In genomic region chr21:29448766-29449165, GRCh38 we compare ENCODE assay signal across 18 cellular contexts.
DNase-seq lines count a peak whose midpoint lies in the region; ATAC-seq and TF ChIP-seq lines count a peak whose summit lies in the region.
"Had no signal": no experiment of that assay in that cellular context is flagged by ENCODE, and none has a peak within 500 bp of the region (broad histone marks: within the 10 kb centered on the region; RNA-seq: fewer than 3 reads in every experiment).

No MANE protein-coding gene starts in this region.

- H3K4me3 Mint-ChIP-seq in activated CD4-positive, alpha-beta T cell treated with anti-CD3 and anti-CD28 coated beads, Interleukin-2, amount 10 ng/mL, durations not matched to agents 24 days and 14 days, result no peak overlapping the region
- no peak overlapping the region for H3K4me3 Mint-ChIP-seq in CD4-positive, alpha-beta T cell
- H3K4me3 Mint-ChIP-seq in T-helper 17 cell, result peak overlapping the region; percentile 21
- no peak overlapping the region for H3K4me3 Mint-ChIP-seq in activated naive CD8-positive, alpha-beta T cell treated with anti-CD3 and anti-CD28 coated beads for 36 hours

- CTCF ChIA-PET in CD4-positive, alpha-beta T cell (lab: Charles Lee), result no interaction called here

- POLR2A ChIA-PET in CD4-positive, alpha-beta T cell (lab: Charles Lee), result interaction anchor here (0.6 to 3.2 kb wide), 26 partner anchors 8 to 1734 kb away, joined by 3 to 41 read pairs (median 6); partner anchors contain the start of genes BACH1, CCT8, LTN1 and RWDD2B

- no peaks in the 10 kb centered on the region for H3K27me3 Mint-ChIP-seq in activated CD4-positive, alpha-beta T cell treated with anti-CD3 and anti-CD28 coated beads, Interleukin-2, amount 10 ng/mL, durations not matched to agents 24 days and 14 days
- H3K27me3 Mint-ChIP-seq in CD4-positive, alpha-beta T cell, result no peaks in the 10 kb centered on the region
- H3K27me3 Mint-ChIP-seq in T-helper 17 cell, result no peaks in the 10 kb centered on the region
- H3K27me3 Mint-ChIP-seq in activated naive CD8-positive, alpha-beta T cell treated with anti-CD3 and anti-CD28 coated beads for 36 hours, result no peaks in the 10 kb centered on the region

- peaks cover 14% of the 10 kb centered on the region for H3K4me1 Mint-ChIP-seq in activated CD4-positive, alpha-beta T cell treated with anti-CD3 and anti-CD28 coated beads, Interleukin-2, amount 10 ng/mL, durations not matched to agents 24 days and 14 days
- H3K4me1 Mint-ChIP-seq in CD4-positive, alpha-beta T cell (ENCODE audit: low read depth), result peaks cover 46% of the 10 kb centered on the region
- H3K4me1 Mint-ChIP-seq in T-helper 17 cell, result peaks cover 4% of the 10 kb centered on the region
- peaks cover 17% of the 10 kb centered on the region for H3K4me1 Mint-ChIP-seq in activated naive CD8-positive, alpha-beta T cell treated with anti-CD3 and anti-CD28 coated beads for 36 hours

- H3K9me3 Mint-ChIP-seq in activated CD4-positive, alpha-beta T cell treated with anti-CD3 and anti-CD28 coated beads, Interleukin-2, amount 10 ng/mL, durations not matched to agents 24 days and 14 days, result peaks cover 21% of the 10 kb centered on the region
- peaks cover 14% of the 10 kb centered on the region for H3K9me3 Mint-ChIP-seq in CD4-positive, alpha-beta T cell
- H3K9me3 Mint-ChIP-seq in activated naive CD8-positive, alpha-beta T cell treated with anti-CD3 and anti-CD28 coated beads for 36 hours, result peaks cover 12% of the 10 kb centered on the region

- H3K27ac ChIP-seq in CD4-positive, alpha-beta T cell (ENCODE audit: low read depth, low read length), result peak overlapping the region; percentile 56
- H3K27ac ChIP-seq: A549, KMS-11, RWPE1 had no signal

- H3K9me3 ChIP-seq in CD4-positive, alpha-beta T cell (ENCODE audit: control insufficient read depth, low read length), result no peaks in the 10 kb centered on the region
- H3K9me3 ChIP-seq in T-helper 17 cell (ENCODE audit: control insufficient read depth, low read length, poor library complexity, severe bottlenecking), result no peaks in the 10 kb centered on the region
- H3K9me3 ChIP-seq: A549 had no signal

- intact Hi-C loops in activated CD4-positive, alpha-beta T cell treated with anti-CD3 and anti-CD28 coated beads, Interleukin-2, amount 10 ng/mL, durations not matched to agents 24 days and 14 days (cut with micrococcal nuclease), result loop anchor here (1.0 kb wide), 1 partner anchor 12 kb away; no protein-coding TSS in a partner anchor
- intact Hi-C loops in CD4-positive, alpha-beta T cell (cut with DNase I, micrococcal nuclease), result no loop called here

- no peak for DNase-seq in activated CD4-positive, alpha-beta T cell treated with anti-CD3 and anti-CD28 coated beads, Interleukin-2, amount 10 ng/mL, durations not matched to agents 24 days and 14 days
- DNase-seq in activated CD4-positive, alpha-beta T cell treated with anti-CD3 and anti-CD28 coated beads for 4 hours, result no peak
- no peak for DNase-seq in CD4-positive, alpha-beta T cell
- DNase-seq in T-helper 17 cell (no peak), dermis blood vessel endothelial cell (no peak)
- DNase-seq in activated naive CD8-positive, alpha-beta T cell treated with anti-CD3 and anti-CD28 coated beads for 36 hours, result no peak
- DNase-seq in activated CD4-positive, CD25-positive, alpha-beta regulatory T cell (lab: John Stamatoyannopoulos, UW), result no peak
- DNase-seq: C1 segment of cervical spinal cord, NCI-H146, NCI-H2081, NCI-H510A, NCI-H82, PC-3 had no signal

- no peak for ATAC-seq in CD4-positive, alpha-beta T cell (ENCODE audit: poor library complexity)
- no peak for ATAC-seq in T-helper 17 cell
- ATAC-seq in GM19452 (IDR thresholded peaks at IDR 0.05; ENCODE audit: unreplicated experiment), result no peak
- ATAC-seq: A549, HepG2, PC-3 had no signal

- no peak for TF ChIP-seq CTCF in CD4-positive, alpha-beta T cell (IDR thresholded peaks at IDR 0.05)

- H3K27me3 ChIP-seq in CD4-positive, alpha-beta T cell (ENCODE audit: control insufficient read depth, insufficient read depth, low read length), result no peaks in the 10 kb centered on the region

- H3K36me3 Mint-ChIP-seq in activated CD4-positive, alpha-beta T cell treated with anti-CD3 and anti-CD28 coated beads, Interleukin-2, amount 10 ng/mL, durations not matched to agents 24 days and 14 days (ENCODE audit: low read depth), result peaks cover 10% of the 10 kb centered on the region
- peaks cover 42% of the 10 kb centered on the region for H3K36me3 Mint-ChIP-seq in CD4-positive, alpha-beta T cell (ENCODE audit: low read depth)
- peaks cover 4% of the 10 kb centered on the region for H3K36me3 Mint-ChIP-seq in T-helper 17 cell (ENCODE audit: low read depth)
- H3K36me3 Mint-ChIP-seq in activated naive CD8-positive, alpha-beta T cell treated with anti-CD3 and anti-CD28 coated beads for 36 hours, result peaks cover 27% of the 10 kb centered on the region

- peak overlapping the region; percentile 94 for H3K27ac Mint-ChIP-seq in activated CD4-positive, alpha-beta T cell treated with anti-CD3 and anti-CD28 coated beads, Interleukin-2, amount 10 ng/mL, durations not matched to agents 24 days and 14 days
- H3K27ac Mint-ChIP-seq in CD4-positive, alpha-beta T cell, result peak overlapping the region; percentile 94
- peak overlapping the region; percentile 6 for H3K27ac Mint-ChIP-seq in T-helper 17 cell
- H3K27ac Mint-ChIP-seq in activated naive CD8-positive, alpha-beta T cell treated with anti-CD3 and anti-CD28 coated beads for 36 hours, result peak overlapping the region; percentile 95

Comparison
In these comparisons a context has a peak if more than half of its experiments do, and no peak if none do; other contexts are left out.
1. H3K27ac Mint-ChIP-seq: peak in every context shown above with its lines; median percentile 95 in activated naive CD8-positive, alpha-beta T cell treated with anti-CD3 and anti-CD28 coated beads for 36 hours; 94 in activated CD4-positive, alpha-beta T cell treated with anti-CD3 and anti-CD28 coated beads, Interleukin-2, amount 10 ng/mL, durations not matched to agents 24 days and 14 days; 94 in CD4-positive, alpha-beta T cell; 6 in T-helper 17 cell.